Comparison of ENCODE assay signal across 15 cellular contexts in genomic region chr15:68631621-68632051, GRCh38. TPM values are rescaled to one million over a fixed set of nuclear protein-coding genes. Genes with fewer than 3 reads are reported as not detected.
DNase-seq lines count a peak whose midpoint lies in the region; ATAC-seq and TF ChIP-seq lines count a peak whose summit lies in the region.
"Had no signal": no experiment of that assay in that cellular context is flagged by ENCODE, and none has a peak within 500 bp of the region (broad histone marks: within the 10 kb centered on the region; RNA-seq: fewer than 3 reads in every experiment).

No MANE protein-coding gene starts in this region.

- no peak overlapping the region for H3K27ac ChIP-seq in foreskin keratinocyte
- H3K27ac ChIP-seq in thyroid gland = peak overlapping the region in 1 of 3 donors; percentile 7
- no peak overlapping the region for H3K27ac ChIP-seq in psoas muscle
- H3K27ac ChIP-seq: transverse colon had no signal

- H3K4me3 ChIP-seq in thyroid gland (replicated peaks in 1 of 3) (no peak overlapping the region), psoas muscle (no peak overlapping the region)
- H3K4me3 ChIP-seq: transverse colon had no signal

- intact Hi-C loops in Right ventricle myocardium superior (cut with DNase I) (no loop called here), left cardiac atrium (cut with DNase I) (no loop called here), thyroid gland (cut with DNase I) (no loop called here), MCF 10A (cut with micrococcal nuclease) (no loop called here), psoas muscle (cut with DNase I) (no loop called here)

- H3K27me3 ChIP-seq in foreskin keratinocyte (no peaks in the 10 kb centered on the region), thyroid gland (no peaks in the 10 kb centered on the region), psoas muscle (ENCODE audit: insufficient read depth in 3 of 3, low read length in 2 of 3) (no peaks in the 10 kb centered on the region)

- no peaks in the 10 kb centered on the region for H3K4me1 Mint-ChIP-seq in MCF 10A (ENCODE audit: insufficient read depth, unreplicated experiment)

- TF ChIP-seq POLR2A in thyroid gland (IDR thresholded peaks at IDR 0.05) = no peak

- H3K36me3 Mint-ChIP-seq in MCF 10A (ENCODE audit: insufficient read depth, unreplicated experiment) = no peaks in the 10 kb centered on the region

- CTCF ChIA-PET in MCF 10A (lab: Yijun Ruan, JAX) = interaction anchor here (0.9 to 1.3 kb wide), 2 partner anchors 42 to 72 kb away, joined by 3 to 4 read pairs; no protein-coding TSS in a partner anchor

- 48 to 51% methylated on average over 3 to 6 of the region's 6 CpGs for WGBS in thyroid gland, 2 donors
- WGBS in psoas muscle, 3 donors = 56 to 70% (median 66%) methylated on average over 6 of the region's 6 CpGs

- no peaks in the 10 kb centered on the region for H3K9me3 Mint-ChIP-seq in MCF 10A (ENCODE audit: unreplicated experiment)

- H3K4me3 Mint-ChIP-seq in MCF 10A (ENCODE audit: unreplicated experiment) = no peak overlapping the region

- H3K27ac Mint-ChIP-seq in MCF 10A (ENCODE audit: low read depth, unreplicated experiment) = no peak overlapping the region

- H3K4me1 ChIP-seq in foreskin keratinocyte (no peaks in the 10 kb centered on the region), thyroid gland (peaks cover 27 to 35% of the 10 kb centered on the region in 2 donors), psoas muscle (peaks cover 10% of the 10 kb centered on the region)
- H3K4me1 ChIP-seq: transverse colon had no signal

- TF ChIP-seq CTCF in foreskin keratinocyte (conservative IDR thresholded peaks at IDR 0.05) (peak; percentile 21), thyroid gland (IDR thresholded peaks at IDR 0.05) (peak in 2 of 6 experiments; percentile 17), MCF 10A (IDR thresholded peaks at IDR 0.05; ENCODE audit: unreplicated experiment) (no peak), psoas muscle (IDR thresholded peaks at IDR 0.05) (no peak)

- H3K36me3 ChIP-seq in thyroid gland = no peaks in the 10 kb centered on the region
- no peaks in the 10 kb centered on the region for H3K36me3 ChIP-seq in psoas muscle (ENCODE audit: insufficient read depth in 1 of 2, low read depth in 1 of 2)
- H3K36me3 ChIP-seq: transverse colon had no signal

- H3K27me3 Mint-ChIP-seq in MCF 10A (ENCODE audit: insufficient read depth, unreplicated experiment) = no peaks in the 10 kb centered on the region

- DNase-seq in Right ventricle myocardium superior = no peak
- DNase-seq in left cardiac atrium = no peak
- DNase-seq in NCI-H69 (lab: John Stamatoyannopoulos, UW) = peak; percentile 90
- no peak for DNase-seq in foreskin keratinocyte
- DNase-seq in thyroid gland = peak; percentile 53 to 62
- DNase-seq in MCF 10A (ENCODE audit: unreplicated experiment) = no peak
- no peak for DNase-seq in psoas muscle
- DNase-seq: amygdala; effector CD8-positive, alpha-beta T cell; head of caudate nucleus; PC-3; retina; T-helper 9 cell; transverse colon had no signal

- ATAC-seq in Right ventricle myocardium superior (ENCODE audit: poor library complexity) (peak; percentile 60), left cardiac atrium (no peak), foreskin keratinocyte (no peak), psoas muscle (no peak), GM18519 (IDR thresholded peaks at IDR 0.05; ENCODE audit: low FRiP score, unreplicated experiment) (no peak)
- ATAC-seq: PC-3 had no signal

- H3K9me3 ChIP-seq in thyroid gland (no peaks in the 10 kb centered on the region), psoas muscle (no peaks in the 10 kb centered on the region)
- H3K9me3 ChIP-seq: transverse colon had no signal

- BruUV-seq in MCF 10A (replicated peaks; lab: Mats Ljungman, UMichigan) = no TSS peak

- POLR2A ChIA-PET in MCF 10A (lab: Yijun Ruan, JAX) = no interaction called here

RNA-seq across cellular contexts. Expression of gene CORO2B, which starts 52.8 kb away (rescaled TPM):
- total RNA-seq in Right ventricle myocardium superior (6.6 TPM), left cardiac atrium (1 to 10 TPM; 8.5 to 8.9 TPM), foreskin keratinocyte (0.46 and 0.68 TPM in 2 replicates), thyroid gland (1 to 10 TPM; 3.1 to 9.6 (median 8.6) TPM), MCF 10A (2022) (0.47 and 0.79 TPM in 2 replicates), psoas muscle (1 to 10 TPM; 1.4 to 3.0 (median 2.2) TPM)
- polyA plus RNA-seq in foreskin keratinocyte (0.46 and 0.65 TPM in 2 replicates), psoas muscle (1 to 10 TPM; 1.1 to 3.2 (median 1.2) TPM)

Comparison
In these comparisons a context has a peak if more than half of its experiments do, and no peak if none do; other contexts are left out.
1. DNase-seq: peak in NCI-H69 (single experiment) and thyroid gland (2 of 2); none in Right ventricle myocardium superior (single experiment), left cardiac atrium (single experiment), foreskin keratinocyte (0 of 2), MCF 10A (single experiment) and psoas muscle (0 of 2).